In genomic region chr7:114988035-114988434, GRCh38 we compare ENCODE assay signal across 20 cellular contexts.
"Had no signal": no experiment of that assay in that cellular context is flagged by ENCODE, and none has a peak within 500 bp of the region (broad histone marks: within the 10 kb centered on the region; RNA-seq: fewer than 3 reads in every experiment).

No MANE protein-coding gene starts in this region.

- H3K4me3 Mint-ChIP-seq: activated CD4-positive, alpha-beta T cell treated with anti-CD3 and anti-CD28 coated beads, Interleukin-2, amount 10 ng/mL, durations not matched to agents 7 days and 5 days; activated naive CD4-positive, alpha-beta T cell treated with anti-CD3 and anti-CD28 coated beads, Interleukin-2, amount 10 ng/mL, durations not matched to agents 7 days and 5 days; activated T-helper 17 cell treated with anti-CD3 and anti-CD28 coated beads, Interleukin-2, amount 50 U/mL, for 72 hours; neural progenitor cell; stimulated activated memory B cell treated with anti-CD40 and anti-IgM and Interleukin-4, amounts not matched to agents 10 μg/mL and 1 μg/mL and 100 μg/mL, for 72 hours had no signal

- DNase-seq: activated CD4-positive, alpha-beta T cell treated with anti-CD3 and anti-CD28 coated beads, Interleukin-2, amount 10 ng/mL, durations not matched to agents 7 days and 5 days; activated CD4-positive, CD25-positive, alpha-beta regulatory T cell; activated naive CD4-positive, alpha-beta T cell treated with anti-CD3 and anti-CD28 coated beads, Interleukin-2, amount 10 ng/mL, durations not matched to agents 7 days and 5 days; activated T-cell treated with anti-CD3 and anti-CD28 coated beads for 4 hours; cerebellar nuclear complex; dorsolateral prefrontal cortex; foreskin keratinocyte; midbrain; retina; T-helper 2 cell; upper lobe of right lung had no signal

- H3K36me3 ChIP-seq: neural progenitor cell, upper lobe of right lung had no signal

- ATAC-seq: activated T-helper 17 cell treated with anti-CD3 and anti-CD28 coated beads, Interleukin-2, amount 50 U/mL, for 72 hours; body of pancreas; stimulated activated memory B cell treated with anti-CD40 and anti-IgM and Interleukin-4, amounts not matched to agents 10 μg/mL and 1 μg/mL and 100 μg/mL, for 72 hours; upper lobe of right lung had no signal

- H2AFZ ChIP-seq: neural progenitor cell had no signal

- H3K9ac ChIP-seq: neural progenitor cell had no signal

- H3K4me2 ChIP-seq: neural progenitor cell had no signal

- H3K27me3 Mint-ChIP-seq: activated CD4-positive, alpha-beta T cell treated with anti-CD3 and anti-CD28 coated beads, Interleukin-2, amount 10 ng/mL, durations not matched to agents 7 days and 5 days; activated naive CD4-positive, alpha-beta T cell treated with anti-CD3 and anti-CD28 coated beads, Interleukin-2, amount 10 ng/mL, durations not matched to agents 7 days and 5 days; activated T-helper 17 cell treated with anti-CD3 and anti-CD28 coated beads, Interleukin-2, amount 50 U/mL, for 72 hours; stimulated activated memory B cell treated with anti-CD40 and anti-IgM and Interleukin-4, amounts not matched to agents 10 μg/mL and 1 μg/mL and 100 μg/mL, for 72 hours had no signal

- H3K4me1 ChIP-seq: body of pancreas, neural progenitor cell had no signal

- H3K27ac Mint-ChIP-seq: activated CD4-positive, alpha-beta T cell treated with anti-CD3 and anti-CD28 coated beads, Interleukin-2, amount 10 ng/mL, durations not matched to agents 7 days and 5 days; activated naive CD4-positive, alpha-beta T cell treated with anti-CD3 and anti-CD28 coated beads, Interleukin-2, amount 10 ng/mL, durations not matched to agents 7 days and 5 days; neural progenitor cell; stimulated activated memory B cell treated with anti-CD40 and anti-IgM and Interleukin-4, amounts not matched to agents 10 μg/mL and 1 μg/mL and 100 μg/mL, for 72 hours had no signal

- FAIRE-seq: endometrium, kidney, TTC549 had no signal

- H3K27me3 ChIP-seq: body of pancreas, esophagus muscularis mucosa, foreskin keratinocyte, neural progenitor cell, upper lobe of right lung had no signal

- H3K27ac ChIP-seq: body of pancreas, dorsolateral prefrontal cortex, foreskin keratinocyte, neural progenitor cell, upper lobe of right lung had no signal

- H3K9me3 ChIP-seq: esophagus muscularis mucosa, upper lobe of right lung had no signal

- H3K9me3 Mint-ChIP-seq: activated T-helper 17 cell treated with anti-CD3 and anti-CD28 coated beads, Interleukin-2, amount 50 U/mL, for 72 hours; stimulated activated memory B cell treated with anti-CD40 and anti-IgM and Interleukin-4, amounts not matched to agents 10 μg/mL and 1 μg/mL and 100 μg/mL, for 72 hours had no signal

- H3K4me3 ChIP-seq: body of pancreas, dorsolateral prefrontal cortex, esophagus muscularis mucosa, neural progenitor cell, skin epidermis, upper lobe of right lung had no signal
